Comparison of ENCODE assay signal across 9 cellular contexts in genomic region chr2:10497797-10498251, GRCh38. TPM values are rescaled to one million over a fixed set of nuclear protein-coding genes. Genes with fewer than 3 reads are reported as not detected.
A peak's percentile ranks its signal among the peaks of the same experiment; 100 is the strongest.
DNase-seq lines count a peak whose midpoint lies in the region; ATAC-seq and TF ChIP-seq lines count a peak whose summit lies in the region.
"Had no signal": no experiment of that assay in that cellular context is flagged by ENCODE, and none has a peak within 500 bp of the region (broad histone marks: within the 10 kb centered on the region; RNA-seq: fewer than 3 reads in every experiment).

No MANE protein-coding gene starts in this region.

- no peak for TF ChIP-seq CTCF in HFFc6 (IDR thresholded peaks at IDR 0.05)
- no peak for TF ChIP-seq CTCF in Peyer's patch (IDR thresholded peaks at IDR 0.05)

- H3K27me3 ChIP-seq in Peyer's patch = no peaks in the 10 kb centered on the region

- no peaks in the 10 kb centered on the region for H3K36me3 Mint-ChIP-seq in HFFc6 (ENCODE audit: low read depth)

- no peaks in the 10 kb centered on the region for H3K9me3 ChIP-seq in Peyer's patch
- H3K9me3 ChIP-seq: thoracic aorta had no signal

- H3K27me3 Mint-ChIP-seq in HFFc6 (ENCODE audit: insufficient read depth) = peaks cover 14% of the 10 kb centered on the region

- peaks cover 34% of the 10 kb centered on the region for H3K4me1 Mint-ChIP-seq in HFFc6 (ENCODE audit: low read depth)

- H3K4me1 ChIP-seq in Peyer's patch = peaks cover 0 to 23% (median 5%) of the 10 kb centered on the region in 4 donors

- no peaks in the 10 kb centered on the region for H3K9me3 Mint-ChIP-seq in HFFc6
- H3K9me3 Mint-ChIP-seq: T-helper 1 cell treated with Interleukin-12 subunit alpha and Interleukin-12 subunit beta and Interleukin-4 antibody, amounts not matched to agents 30 μg/mL and 1 μg/mL, for 36 hours had no signal

- intact Hi-C loops in left ventricle myocardium superior (cut with micrococcal nuclease) = no loop called here

- TF ChIP-seq POLR2A in Peyer's patch (IDR thresholded peaks at IDR 0.05) = no peak

- ATAC-seq in left ventricle myocardium superior (peak; percentile 82), GM18907 (IDR thresholded peaks at IDR 0.05; ENCODE audit: unreplicated experiment) (no peak), GM21360 (IDR thresholded peaks at IDR 0.05; ENCODE audit: unreplicated experiment) (no peak)

- peak overlapping the region in 1 of 4 donors; percentile 43 for H3K27ac ChIP-seq in Peyer's patch
- H3K27ac ChIP-seq: thoracic aorta had no signal

- H3K4me3 ChIP-seq in Peyer's patch = no peak overlapping the region
- H3K4me3 ChIP-seq: thoracic aorta had no signal

- no peak overlapping the region for H3K4me3 Mint-ChIP-seq in HFFc6
- H3K4me3 Mint-ChIP-seq: T-helper 1 cell treated with Interleukin-12 subunit alpha and Interleukin-12 subunit beta and Interleukin-4 antibody, amounts not matched to agents 30 μg/mL and 1 μg/mL, for 36 hours had no signal

- DNase-seq in HFFc6 (peak; percentile 84), Peyer's patch (peak; percentile 17 to 90 (median 84)), left ventricle myocardium superior (peak; percentile 55)
- DNase-seq in activated effector memory CD4-positive, alpha-beta T cell treated with anti-CD3 and anti-CD28 coated beads, Interleukin-2, amount 50 U/mL, for 16 hours = peak; percentile 89
- DNase-seq in stimulated activated CD4-positive, alpha-beta T cell treated with anti-CD3 and anti-CD28 coated beads, Interleukin-2, amount 100 ng/mL, for 24 hours = peak; percentile 61 to 65

- H3K36me3 ChIP-seq in Peyer's patch = no peaks in the 10 kb centered on the region
- H3K36me3 ChIP-seq: thoracic aorta had no signal

- H3K27ac Mint-ChIP-seq in HFFc6 = peak overlapping the region; percentile 61
- H3K27ac Mint-ChIP-seq: T-helper 1 cell treated with Interleukin-12 subunit alpha and Interleukin-12 subunit beta and Interleukin-4 antibody, amounts not matched to agents 30 μg/mL and 1 μg/mL, for 36 hours had no signal

RNA-seq across cellular contexts. Expression of gene ODC1, which starts 49.7 kb away (rescaled TPM):
- 100 to 1,000 TPM; 116 to 155 (median 143) TPM for total RNA-seq in HFFc6 (2021; fragmentation: NEBNext Ultra II Directional; extraction: Animal tissue kit (Norgen Biotek cat#: 25700))
- total RNA-seq in Peyer's patch = 10 to 100 TPM; 31.5 to 91.6 (median 55.6) TPM
- total RNA-seq in left ventricle myocardium superior = 26.4 TPM
